19 cellular contexts compared by ENCODE assay signal in genomic region chr11:20015529-20016427, GRCh38.
A peak's percentile ranks its signal among the peaks of the same experiment; 100 is the strongest.
DNase-seq lines count a peak whose midpoint lies in the region; ATAC-seq and TF ChIP-seq lines count a peak whose summit lies in the region.
"Had no signal": no experiment of that assay in that cellular context is flagged by ENCODE, and none has a peak within 500 bp of the region (broad histone marks: within the 10 kb centered on the region; RNA-seq: fewer than 3 reads in every experiment).

No MANE protein-coding gene starts in this region.

- H3K4me2 ChIP-seq in OCI-LY7 (ENCODE audit: low read length) = no peak overlapping the region

- CTCF ChIA-PET in OCI-LY7 (lab: Charles Lee; ENCODE audit: unreplicated experiment) = no interaction called here

- peak overlapping the region; percentile 11 to 27 for H3K27ac ChIP-seq in liver (ENCODE audit: low read depth in 1 of 2, low read length in 2 of 2)
- H3K27ac ChIP-seq in OCI-LY7 (ENCODE audit: low read depth, low read length, poor library complexity, severe bottlenecking) = no peak overlapping the region
- H3K27ac ChIP-seq: gastrocnemius medialis, VCaP had no signal

- no peaks in the 10 kb centered on the region for H3K79me2 ChIP-seq in OCI-LY7 (ENCODE audit: insufficient read depth, low read depth, low read length)

- H3K9me2 ChIP-seq in OCI-LY7 (ENCODE audit: insufficient read depth, low read length) = no peaks in the 10 kb centered on the region

- H3K9ac ChIP-seq in liver (ENCODE audit: low read depth in 1 of 2, low read length in 2 of 2) = no peak overlapping the region

- ATAC-seq in HG03457 (IDR thresholded peaks at IDR 0.05; ENCODE audit: unreplicated experiment) = no peak
- ATAC-seq in HG03378 (IDR thresholded peaks at IDR 0.05; ENCODE audit: unreplicated experiment) = no peak
- ATAC-seq: activated CD8-positive, alpha-beta memory T cell treated with anti-CD3 and anti-CD28 coated beads, Interleukin-2, amount 10 ng/mL, durations not matched to agents 7 days and 5 days; gastrocnemius medialis; HCT116 had no signal

- no peak for TF ChIP-seq CTCF in liver (IDR thresholded peaks at IDR 0.05; ENCODE audit: low read depth, low read length, missing input control)
- no peak for TF ChIP-seq CTCF in OCI-LY7 (conservative IDR thresholded peaks at IDR 0.05; ENCODE audit: low read length)

- POLR2A ChIA-PET in OCI-LY7 (lab: Charles Lee) = interaction anchor here (0.8 kb wide), 1 partner anchor 22 kb away, joined by 3 read pairs; no protein-coding TSS in a partner anchor

- BruUV-seq in OCI-LY7 (replicated peaks; lab: Mats Ljungman, UMichigan) = no TSS peak

- no peaks in the 10 kb centered on the region for H4K20me1 ChIP-seq in OCI-LY7 (ENCODE audit: insufficient read depth, low read length)

- no peaks in the 10 kb centered on the region for H3K9me3 ChIP-seq in HAP-1
- no peaks in the 10 kb centered on the region for H3K9me3 ChIP-seq in liver (ENCODE audit: control insufficient read depth in 4 of 4, low read length in 3 of 4)
- H3K9me3 ChIP-seq in OCI-LY7 (ENCODE audit: low read length) = no peaks in the 10 kb centered on the region
- H3K9me3 ChIP-seq: gastrocnemius medialis had no signal

- intact Hi-C loops in OCI-LY7 (cut with micrococcal nuclease; ENCODE audit: unreplicated experiment) = no loop called here

- DNase-seq in HAP-1 (ENCODE audit: low spot score in 2 of 2) (peak; percentile 17 to 53), NCI-H2227 treated with DMSO at 0.1 percent for 48 hours (lab: John Stamatoyannopoulos, UW) (peak; percentile 46), cerebellum (ENCODE audit: low spot score) (peak; percentile 16), OCI-LY7 (ENCODE audit: low spot score) (no peak)
- DNase-seq in NK-92 treated with Interleukin-12 subunit alpha and Interleukin-12 subunit beta, amount 100 ng/mL, for 24 hours (lab: John Stamatoyannopoulos, UW) = no peak
- DNase-seq: activated CD8-positive, alpha-beta memory T cell treated with anti-CD3 and anti-CD28 coated beads, Interleukin-2, amount 10 ng/mL, durations not matched to agents 7 days and 5 days; activated gamma-delta T cell treated with Interleukin-2 at 50 U/mL for 16 hours; DMS53; effector CD4-positive, alpha-beta T cell; gastrocnemius medialis; Karpas-422; NCI-H187 treated with DMSO at 0.1 percent for 48 hours; stimulated activated CD4-positive, alpha-beta T cell treated with anti-CD3 and anti-CD28 coated beads, Interleukin-12 subunit alpha, Interleukin-12 subunit beta, amount 100 ng/mL, for 4 hours; SW 1271 had no signal

- no peak overlapping the region for H2AFZ ChIP-seq in OCI-LY7 (ENCODE audit: low read length)

- in situ Hi-C loops in HAP-1 (cut with MboI; ENCODE audit: low sequenced_read_pairs) = no loop called here

- H3K27me3 ChIP-seq in HAP-1 (ENCODE audit: low read depth) (no peaks in the 10 kb centered on the region), liver (ENCODE audit: control insufficient read depth in 4 of 4, insufficient read depth in 4 of 4, low read length in 3 of 4) (no peaks in the 10 kb centered on the region)
- H3K27me3 ChIP-seq: gastrocnemius medialis had no signal

- H3K4me1 ChIP-seq in HAP-1 (peaks cover 35% of the 10 kb centered on the region), liver (ENCODE audit: control insufficient read depth in 4 of 4, insufficient read depth in 4 of 4, low read length in 3 of 4) (peaks cover 11 to 38% (median 19%) of the 10 kb centered on the region in 4 donors), OCI-LY7 (ENCODE audit: insufficient read depth, low read length, poor library complexity, severe bottlenecking) (no peaks in the 10 kb centered on the region)

- H3K36me3 ChIP-seq in HAP-1 (replicated peaks) = no peaks in the 10 kb centered on the region
- no peaks in the 10 kb centered on the region for H3K36me3 ChIP-seq in liver (ENCODE audit: control insufficient read depth in 4 of 4, insufficient read depth in 3 of 4, low read depth in 1 of 4, low read length in 3 of 4)
- no peaks in the 10 kb centered on the region for H3K36me3 ChIP-seq in OCI-LY7 (ENCODE audit: insufficient read depth, low read length)
- H3K36me3 ChIP-seq: gastrocnemius medialis had no signal

- TF ChIP-seq RAD21 in liver (IDR thresholded peaks at IDR 0.05) = no peak

- WGBS in liver = 70% methylated on average over 14 of the region's 14 CpGs

- H3K4me3 ChIP-seq in HAP-1 = no peak overlapping the region
- H3K4me3 ChIP-seq in liver (ENCODE audit: low read depth in 1 of 3, low read length in 3 of 3) = no peak overlapping the region
- no peak overlapping the region for H3K4me3 ChIP-seq in OCI-LY7 (ENCODE audit: low read depth, low read length, poor library complexity, severe bottlenecking)
- H3K4me3 ChIP-seq: gastrocnemius medialis had no signal

TF ChIP-seq in liver, 16 proteins besides CTCF, POLR2A, EP300 and RAD21:
- TF ChIP-seq SP1 (IDR thresholded peaks at IDR 0.05) (no peak), HNF4A (conservative IDR thresholded peaks at IDR 0.05) (peak in 1 of 2 donors; percentile 3), FOXA1 (IDR thresholded peaks at IDR 0.05) (no peak), JUND (IDR thresholded peaks at IDR 0.05) (no peak)

Comparison
In these comparisons a context has a peak if more than half of its experiments do, and no peak if none do; other contexts are left out.
1. DNase-seq: peak in HAP-1 (2 of 2), NCI-H2227 treated with DMSO at 0.1 percent for 48 hours (single experiment) and cerebellum (single experiment); none in OCI-LY7 (single experiment) and NK-92 treated with Interleukin-12 subunit alpha and Interleukin-12 subunit beta, amount 100 ng/mL, for 24 hours (single experiment).